In genomic region chr2:200131307-200131706, GRCh38 we compare ENCODE assay signal across 18 cellular contexts.
A peak's percentile ranks its signal among the peaks of the same experiment; 100 is the strongest.
DNase-seq lines count a peak whose midpoint lies in the region; ATAC-seq, FAIRE-seq and TF ChIP-seq lines count a peak whose summit lies in the region.
"Had no signal": no experiment of that assay in that cellular context is flagged by ENCODE, and none has a peak within 500 bp of the region (broad histone marks: within the 10 kb centered on the region; RNA-seq: fewer than 3 reads in every experiment).

No MANE protein-coding gene starts in this region.

- FAIRE-seq in astrocyte (lab: Jason Lieb, UNC), result no peak
- FAIRE-seq: GM19239, H1 had no signal

- H3K4me2 ChIP-seq in mammary epithelial cell (ENCODE audit: insufficient read depth, low read depth, low read length), result no peak overlapping the region
- peak overlapping the region; percentile 54 for H3K4me2 ChIP-seq in astrocyte (ENCODE audit: low read length)
- H3K4me2 ChIP-seq: BLaER1 had no signal

- POLR2A ChIA-PET in MCF 10A (lab: Yijun Ruan, JAX), result no interaction called here
- POLR2A ChIA-PET in activated CD4-positive, alpha-beta T cell treated with anti-CD3 and anti-CD28 coated beads for 36 hours (lab: Charles Lee), result interaction anchor here (0.7 kb wide), 1 partner anchor 161 kb away, joined by 3 read pairs; no protein-coding TSS in a partner anchor

- H3K9me3 ChIP-seq in mammary epithelial cell (replicated peaks; ENCODE audit: insufficient read depth, low read length) (no peaks in the 10 kb centered on the region), astrocyte (ENCODE audit: insufficient read depth, low read depth, low read length) (no peaks in the 10 kb centered on the region)
- H3K9me3 ChIP-seq: Caco-2, HAP-1 had no signal

- WGBS in mammary epithelial cell (ENCODE audit: low coverage, missing lambda C conversion rate), result 98% methylated on average over 3 of the region's 3 CpGs

- H3K27me3 Mint-ChIP-seq in MCF 10A (ENCODE audit: insufficient read depth, unreplicated experiment) (no peaks in the 10 kb centered on the region), astrocyte (ENCODE audit: low read depth, unreplicated experiment) (no peaks in the 10 kb centered on the region)
- H3K27me3 Mint-ChIP-seq in activated CD4-positive, alpha-beta T cell treated with anti-CD3 and anti-CD28 coated beads for 36 hours, result peaks cover 3% of the 10 kb centered on the region

- H3K4me1 ChIP-seq in mammary epithelial cell (ENCODE audit: insufficient read depth, low read length) (peaks cover 19% of the 10 kb centered on the region), astrocyte (ENCODE audit: insufficient read depth, low read length) (peaks cover 6% of the 10 kb centered on the region)
- H3K4me1 ChIP-seq: BLaER1, HAP-1 had no signal

- ATAC-seq in activated CD4-positive, alpha-beta T cell treated with anti-CD3 and anti-CD28 coated beads for 36 hours, result no peak

- H3K36me3 ChIP-seq in mammary epithelial cell (ENCODE audit: insufficient read depth, low read length) (no peaks in the 10 kb centered on the region), astrocyte (ENCODE audit: insufficient read depth, low read length) (no peaks in the 10 kb centered on the region)
- H3K36me3 ChIP-seq: BLaER1, HAP-1 had no signal

- H4K20me1 ChIP-seq in mammary epithelial cell (ENCODE audit: insufficient read depth, low read length), result no peaks in the 10 kb centered on the region
- no peaks in the 10 kb centered on the region for H4K20me1 ChIP-seq in astrocyte (ENCODE audit: insufficient read depth, low read length)
- H4K20me1 ChIP-seq: BLaER1 had no signal

- H3K9me3 Mint-ChIP-seq in MCF 10A (ENCODE audit: unreplicated experiment) (no peaks in the 10 kb centered on the region), astrocyte (ENCODE audit: unreplicated experiment) (no peaks in the 10 kb centered on the region)
- H3K9me3 Mint-ChIP-seq in activated CD4-positive, alpha-beta T cell treated with anti-CD3 and anti-CD28 coated beads for 36 hours (ENCODE audit: low read depth), result no peaks in the 10 kb centered on the region
- H3K9me3 Mint-ChIP-seq: CD8-positive, alpha-beta memory T cell had no signal

- dilution Hi-C loops in mammary epithelial cell (cut with HindIII; ENCODE audit: low sequenced_read_pairs), result no loop called here

- no peaks in the 10 kb centered on the region for H3K79me2 ChIP-seq in mammary epithelial cell (ENCODE audit: insufficient read depth, low read length)
- no peaks in the 10 kb centered on the region for H3K79me2 ChIP-seq in astrocyte (ENCODE audit: insufficient read depth, low read length)

- no peak overlapping the region for H3K9ac ChIP-seq in mammary epithelial cell (ENCODE audit: insufficient read depth, low read length)
- no peak overlapping the region for H3K9ac ChIP-seq in astrocyte (ENCODE audit: low read length)
- H3K9ac ChIP-seq: BLaER1 had no signal

- CTCF ChIA-PET in mammary epithelial cell (lab: Charles Lee; ENCODE audit: low non-redundant PET), result no interaction called here
- CTCF ChIA-PET in MCF 10A (lab: Yijun Ruan, JAX), result interaction anchor here (0.8 kb wide), 1 partner anchor 8 kb away, joined by 3 read pairs; no protein-coding TSS in a partner anchor
- CTCF ChIA-PET in activated CD4-positive, alpha-beta T cell treated with anti-CD3 and anti-CD28 coated beads for 36 hours (lab: Charles Lee), result no interaction called here

- BruUV-seq in mammary epithelial cell (replicated peaks; lab: Mats Ljungman, UMichigan) (no TSS peak), MCF 10A (replicated peaks; lab: Mats Ljungman, UMichigan) (no TSS peak)

- H3K4me3 ChIP-seq in mammary epithelial cell (replicated peaks in 1 of 3; ENCODE audit: insufficient read depth in 1 of 3, low read depth in 2 of 3, low read length in 3 of 3) (no peak overlapping the region), astrocyte (ENCODE audit: insufficient read depth, low read depth, low read length) (no peak overlapping the region), epithelial cell of esophagus (ENCODE audit: low read length) (no peak overlapping the region)
- H3K4me3 ChIP-seq: BLaER1, HAP-1 had no signal

- intact Hi-C loops in mammary epithelial cell (cut with micrococcal nuclease) (no loop called here), MCF 10A (cut with micrococcal nuclease) (no loop called here)
- intact Hi-C loops in activated CD4-positive, alpha-beta T cell treated with anti-CD3 and anti-CD28 coated beads for 36 hours (cut with DNase I, micrococcal nuclease), result no loop called here

- H3K4me1 Mint-ChIP-seq in MCF 10A (ENCODE audit: insufficient read depth, unreplicated experiment) (peaks cover 11% of the 10 kb centered on the region), astrocyte (ENCODE audit: low read depth, unreplicated experiment) (peaks cover 34% of the 10 kb centered on the region)
- H3K4me1 Mint-ChIP-seq in activated CD4-positive, alpha-beta T cell treated with anti-CD3 and anti-CD28 coated beads for 36 hours, result no peaks in the 10 kb centered on the region
- H3K4me1 Mint-ChIP-seq: CD8-positive, alpha-beta memory T cell had no signal

- no peak overlapping the region for H3K27ac ChIP-seq in mammary epithelial cell (ENCODE audit: insufficient read depth, low read depth, low read length)
- H3K27ac ChIP-seq in astrocyte (ENCODE audit: low read depth, low read length), result no peak overlapping the region
- H3K27ac ChIP-seq: 22Rv1, BLaER1 had no signal

- DNase-seq in mammary epithelial cell (peak; percentile 6), MCF 10A (ENCODE audit: unreplicated experiment) (no peak), astrocyte (ENCODE audit: low read depth) (peak; percentile 39), epithelial cell of esophagus (ENCODE audit: low read depth) (peak; percentile 44), kidney glomerular epithelial cell (lab: John Stamatoyannopoulos, UW) (no peak), amniotic stem cell (lab: John Stamatoyannopoulos, UW) (no peak)
- no peak for DNase-seq in activated T-cell treated with anti-CD3 and anti-CD28 coated beads, Interleukin-2, amount 50 U/mL, for 1 hour
- DNase-seq in activated CD4-positive, alpha-beta T cell treated with anti-CD3 and anti-CD28 coated beads for 36 hours, result no peak
- DNase-seq: AML-193; Caco-2; CD8-positive, alpha-beta memory T cell; DMS53; GF-D8 had no signal

- H3K27me3 ChIP-seq in mammary epithelial cell (ENCODE audit: insufficient read depth, low read length) (no peaks in the 10 kb centered on the region), astrocyte (ENCODE audit: insufficient read depth, low read length) (peaks cover 5% of the 10 kb centered on the region)
- H3K27me3 ChIP-seq: BLaER1 had no signal

- H2AFZ ChIP-seq in mammary epithelial cell (ENCODE audit: low read depth, low read length) (no peak overlapping the region), astrocyte (ENCODE audit: low read depth, low read length) (no peak overlapping the region)

- H3K4me3 Mint-ChIP-seq in MCF 10A (ENCODE audit: unreplicated experiment) (no peak overlapping the region), astrocyte (ENCODE audit: unreplicated experiment) (no peak overlapping the region)
- no peak overlapping the region for H3K4me3 Mint-ChIP-seq in activated CD4-positive, alpha-beta T cell treated with anti-CD3 and anti-CD28 coated beads for 36 hours
- H3K4me3 Mint-ChIP-seq: CD8-positive, alpha-beta memory T cell had no signal

- H3K36me3 Mint-ChIP-seq in MCF 10A (ENCODE audit: insufficient read depth, unreplicated experiment), result no peaks in the 10 kb centered on the region
- no peaks in the 10 kb centered on the region for H3K36me3 Mint-ChIP-seq in astrocyte (ENCODE audit: low read depth, unreplicated experiment)
- H3K36me3 Mint-ChIP-seq in activated CD4-positive, alpha-beta T cell treated with anti-CD3 and anti-CD28 coated beads for 36 hours (ENCODE audit: low read depth), result no peaks in the 10 kb centered on the region
- H3K36me3 Mint-ChIP-seq: CD8-positive, alpha-beta memory T cell had no signal

- in situ Hi-C loops in mammary epithelial cell (cut with MboI; ENCODE audit: low sequenced_read_pairs in 2 of 2), result no loop called here

- no peak overlapping the region for H3K27ac Mint-ChIP-seq in MCF 10A (ENCODE audit: low read depth, unreplicated experiment)
- H3K27ac Mint-ChIP-seq in astrocyte (ENCODE audit: unreplicated experiment), result peak overlapping the region; percentile 87
- no peak overlapping the region for H3K27ac Mint-ChIP-seq in activated CD4-positive, alpha-beta T cell treated with anti-CD3 and anti-CD28 coated beads for 36 hours
- H3K27ac Mint-ChIP-seq: CD8-positive, alpha-beta memory T cell had no signal

- TF ChIP-seq CTCF in mammary epithelial cell (conservative IDR thresholded peaks at IDR 0.05 in 1 of 2, IDR thresholded peaks at IDR 0.05 in 1 of 2; ENCODE audit: extremely low read depth in 1 of 2, insufficient read depth in 1 of 2, low read depth in 1 of 2, low read length in 2 of 2) (no peak), MCF 10A (IDR thresholded peaks at IDR 0.05; ENCODE audit: unreplicated experiment) (no peak), astrocyte (IDR thresholded peaks at IDR 0.05; ENCODE audit: insufficient read depth, low read depth, low read length) (no peak), epithelial cell of esophagus (IDR thresholded peaks at IDR 0.05; ENCODE audit: insufficient read depth, low read depth, low read length, missing control alignments) (no peak)

Comparison
In these comparisons a context has a peak if more than half of its experiments do, and no peak if none do; other contexts are left out.
1. DNase-seq: peak in mammary epithelial cell (single experiment), astrocyte (single experiment) and epithelial cell of esophagus (single experiment); none in MCF 10A (single experiment), kidney glomerular epithelial cell (single experiment), activated T-cell treated with anti-CD3 and anti-CD28 coated beads, Interleukin-2, amount 50 U/mL, for 1 hour (single experiment), activated CD4-positive, alpha-beta T cell treated with anti-CD3 and anti-CD28 coated beads for 36 hours (single experiment) and amniotic stem cell (single experiment).